ENCODE assay signal across 1 cellular context in the genomic region with DNA sequence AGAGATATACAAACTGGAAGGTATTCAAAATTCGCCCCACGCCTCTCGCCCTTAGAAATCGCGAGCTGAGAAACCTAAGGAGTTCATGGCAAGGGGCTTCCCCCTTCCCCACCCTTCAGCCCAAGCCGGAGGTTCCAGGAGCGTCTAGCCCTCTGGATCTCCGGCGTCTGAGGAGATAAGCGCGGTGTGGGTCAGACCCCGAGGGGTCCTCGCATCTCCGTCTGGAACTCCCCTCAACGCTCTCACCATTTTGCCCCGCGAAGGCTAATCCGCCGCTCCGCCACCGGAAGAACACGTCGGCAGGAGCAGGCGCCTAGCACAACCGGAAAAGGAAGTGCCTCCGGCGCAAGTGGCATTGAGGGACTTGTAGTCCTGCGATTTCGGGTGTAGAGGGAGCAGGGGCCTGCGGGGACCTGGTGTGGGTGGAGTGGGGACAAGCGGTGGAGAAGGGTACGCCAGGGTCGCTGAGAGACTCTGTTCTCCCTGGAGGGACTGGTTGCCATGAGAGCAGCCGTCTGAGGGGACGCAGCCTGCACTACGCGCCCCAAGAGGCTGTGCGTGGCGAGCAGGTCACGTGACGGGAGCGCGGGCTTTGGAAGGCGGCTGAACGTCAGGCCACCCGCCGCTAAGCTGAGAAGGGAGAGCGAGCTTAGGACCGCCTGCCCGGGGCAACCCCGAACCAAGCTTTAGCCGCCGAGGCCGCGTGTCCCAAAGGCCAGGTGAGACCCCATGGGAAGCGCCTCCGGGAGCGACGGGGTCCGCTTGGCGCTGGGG.
TF ChIP-seq lines count a peak whose summit lies in the region.

A gene with protein sequence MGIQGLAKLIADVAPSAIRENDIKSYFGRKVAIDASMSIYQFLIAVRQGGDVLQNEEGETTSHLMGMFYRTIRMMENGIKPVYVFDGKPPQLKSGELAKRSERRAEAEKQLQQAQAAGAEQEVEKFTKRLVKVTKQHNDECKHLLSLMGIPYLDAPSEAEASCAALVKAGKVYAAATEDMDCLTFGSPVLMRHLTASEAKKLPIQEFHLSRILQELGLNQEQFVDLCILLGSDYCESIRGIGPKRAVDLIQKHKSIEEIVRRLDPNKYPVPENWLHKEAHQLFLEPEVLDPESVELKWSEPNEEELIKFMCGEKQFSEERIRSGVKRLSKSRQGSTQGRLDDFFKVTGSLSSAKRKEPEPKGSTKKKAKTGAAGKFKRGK (plus strand): TSS at position 602 of the 774 bp plus-strand sequence. CDS start 2,451 bp downstream, outside the sequence.
TMEM258 (minus strand) TSS at position 290 of the 774 bp plus-strand sequence; CDS start at position 249, 41 bp downstream.

TF ChIP-seq in GM12878, 131 proteins besides CTCF, POLR2A, EP300 and RAD21 (continued from another document and continues in another):
- TF ChIP-seq ELK1 (IDR thresholded peaks at IDR 0.05; ENCODE audit: low read depth, low read length), result peak; percentile 89
- peak; percentile 99 for TF ChIP-seq RAD51 (IDR thresholded peaks at IDR 0.05)
- no peak for TF ChIP-seq YBX1 (IDR thresholded peaks at IDR 0.05)
- TF ChIP-seq SUPT20H (IDR thresholded peaks at IDR 0.05; ENCODE audit: borderline replicate concordance, control insufficient read depth, low read depth, low read length), result no peak
- TF ChIP-seq BCL11A (IDR thresholded peaks at IDR 0.05; ENCODE audit: low read depth, low read length), result no peak
- peak; percentile 79 for TF ChIP-seq MAX (IDR thresholded peaks at IDR 0.05; ENCODE audit: low read depth, low read length)
- no peak for TF ChIP-seq CEBPZ (IDR thresholded peaks at IDR 0.05; ENCODE audit: low read depth, low read length)
- TF ChIP-seq MTA3 (IDR thresholded peaks at IDR 0.05; ENCODE audit: borderline replicate concordance, low read length), result no peak
- no peak for TF ChIP-seq IRF4 (IDR thresholded peaks at IDR 0.05; ENCODE audit: low read depth, low read length)
- peak; percentile 61 for TF ChIP-seq ZBTB11 (CRISPR knock-in tag; IDR thresholded peaks at IDR 0.05)
- peak; percentile 82; the same call in 1 of the 2 replicates for TF ChIP-seq HDGF (IDR thresholded peaks at IDR 0.05)
- TF ChIP-seq SMC3 (IDR thresholded peaks at IDR 0.05; ENCODE audit: borderline replicate concordance, low read length), result no peak; the same call in 1 of the 2 replicates
- no peak for TF ChIP-seq TCF12 (IDR thresholded peaks at IDR 0.05; ENCODE audit: low read depth, low read length)
- TF ChIP-seq SREBF2 (IDR thresholded peaks at IDR 0.05; ENCODE audit: low read length), result 0 out of 2 replicates have a peak, but pooled peaks have one; percentile 33
- TF ChIP-seq, protein P1, sequence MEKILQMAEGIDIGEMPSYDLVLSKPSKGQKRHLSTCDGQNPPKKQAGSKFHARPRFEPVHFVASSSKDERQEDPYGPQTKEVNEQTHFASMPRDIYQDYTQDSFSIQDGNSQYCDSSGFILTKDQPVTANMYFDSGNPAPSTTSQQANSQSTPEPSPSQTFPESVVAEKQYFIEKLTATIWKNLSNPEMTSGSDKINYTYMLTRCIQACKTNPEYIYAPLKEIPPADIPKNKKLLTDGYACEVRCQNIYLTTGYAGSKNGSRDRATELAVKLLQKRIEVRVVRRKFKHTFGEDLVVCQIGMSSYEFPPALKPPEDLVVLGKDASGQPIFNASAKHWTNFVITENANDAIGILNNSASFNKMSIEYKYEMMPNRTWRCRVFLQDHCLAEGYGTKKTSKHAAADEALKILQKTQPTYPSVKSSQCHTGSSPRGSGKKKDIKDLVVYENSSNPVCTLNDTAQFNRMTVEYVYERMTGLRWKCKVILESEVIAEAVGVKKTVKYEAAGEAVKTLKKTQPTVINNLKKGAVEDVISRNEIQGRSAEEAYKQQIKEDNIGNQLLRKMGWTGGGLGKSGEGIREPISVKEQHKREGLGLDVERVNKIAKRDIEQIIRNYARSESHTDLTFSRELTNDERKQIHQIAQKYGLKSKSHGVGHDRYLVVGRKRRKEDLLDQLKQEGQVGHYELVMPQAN (conservative IDR thresholded peaks at IDR 0.05), result peak; percentile 98
- TF ChIP-seq, protein P2, sequence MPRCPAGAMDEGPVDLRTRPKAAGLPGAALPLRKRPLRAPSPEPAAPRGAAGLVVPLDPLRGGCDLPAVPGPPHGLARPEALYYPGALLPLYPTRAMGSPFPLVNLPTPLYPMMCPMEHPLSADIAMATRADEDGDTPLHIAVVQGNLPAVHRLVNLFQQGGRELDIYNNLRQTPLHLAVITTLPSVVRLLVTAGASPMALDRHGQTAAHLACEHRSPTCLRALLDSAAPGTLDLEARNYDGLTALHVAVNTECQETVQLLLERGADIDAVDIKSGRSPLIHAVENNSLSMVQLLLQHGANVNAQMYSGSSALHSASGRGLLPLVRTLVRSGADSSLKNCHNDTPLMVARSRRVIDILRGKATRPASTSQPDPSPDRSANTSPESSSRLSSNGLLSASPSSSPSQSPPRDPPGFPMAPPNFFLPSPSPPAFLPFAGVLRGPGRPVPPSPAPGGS (IDR thresholded peaks at IDR 0.05; ENCODE audit: borderline replicate concordance, insufficient read depth, low read depth, low read length, poor library complexity, severe bottlenecking), result no peak
- TF ChIP-seq GABPA (IDR thresholded peaks at IDR 0.05; ENCODE audit: low read depth), result peak; percentile 97
- TF ChIP-seq MYB (IDR thresholded peaks at IDR 0.05; ENCODE audit: borderline replicate concordance, low read depth, low read length), result no peak
- no peak for TF ChIP-seq ZBTB33 (IDR thresholded peaks at IDR 0.05)
- TF ChIP-seq ZNF274 (IDR thresholded peaks at IDR 0.05; ENCODE audit: insufficient read depth, insufficient read length), result no peak
- TF ChIP-seq SPI1 (IDR thresholded peaks at IDR 0.05; ENCODE audit: borderline replicate concordance, insufficient read depth, low read depth, low read length), result peak; percentile 72; the same call in 1 of the 2 replicates
- TF ChIP-seq SMAD1 (IDR thresholded peaks at IDR 0.05; ENCODE audit: low read depth, partially characterized antibody), result peak; percentile 71
- TF ChIP-seq CEBPB (IDR thresholded peaks at IDR 0.05; ENCODE audit: borderline replicate concordance in 1 of 2, low read depth in 2 of 2, low read length in 2 of 2), result no peak
- no peak for TF ChIP-seq EZH2 (IDR thresholded peaks at IDR 0.05; ENCODE audit: borderline replicate concordance, control insufficient read depth, low read depth, low read length)
- TF ChIP-seq HDAC6 (IDR thresholded peaks at IDR 0.05; ENCODE audit: unreplicated experiment), result no peak
- no peak for TF ChIP-seq CBX3 (IDR thresholded peaks at IDR 0.05; ENCODE audit: borderline replicate concordance, low read depth)
- peak; percentile 98 for TF ChIP-seq RB1 (IDR thresholded peaks at IDR 0.05; ENCODE audit: borderline replicate concordance)
- peak; percentile 80; the same call in 1 of the 2 replicates for TF ChIP-seq POLR2AphosphoS2 (IDR thresholded peaks at IDR 0.05; ENCODE audit: low read depth, low read length)
- TF ChIP-seq EGR1 (IDR thresholded peaks at IDR 0.05; ENCODE audit: borderline replicate concordance in 1 of 2, low read depth in 2 of 2, low read length in 2 of 2), result no peak
- TF ChIP-seq PML (IDR thresholded peaks at IDR 0.05; ENCODE audit: low read length), result peak; percentile 89; the same call in 1 of the 2 replicates
- TF ChIP-seq STAT3 (IDR thresholded peaks at IDR 0.05; ENCODE audit: low read depth, low read length), result no peak
- TF ChIP-seq TAF1 (IDR thresholded peaks at IDR 0.05; ENCODE audit: borderline replicate concordance, low read depth, low read length), result peak; percentile 91
- TF ChIP-seq JUNB (IDR thresholded peaks at IDR 0.05), result no peak
- TF ChIP-seq PAX5 (IDR thresholded peaks at IDR 0.05; ENCODE audit: borderline replicate concordance, low read depth, low read length), result peak; percentile 20; the same call in 1 of the 2 replicates
- peak; percentile 96 for TF ChIP-seq SIN3A (IDR thresholded peaks at IDR 0.05; ENCODE audit: low read depth, low read length)
- TF ChIP-seq MLLT1 (IDR thresholded peaks at IDR 0.05), result peak; percentile 89
- TF ChIP-seq SP1 (IDR thresholded peaks at IDR 0.05; ENCODE audit: low read depth, low read length), result no peak
